In the genomic region with DNA sequence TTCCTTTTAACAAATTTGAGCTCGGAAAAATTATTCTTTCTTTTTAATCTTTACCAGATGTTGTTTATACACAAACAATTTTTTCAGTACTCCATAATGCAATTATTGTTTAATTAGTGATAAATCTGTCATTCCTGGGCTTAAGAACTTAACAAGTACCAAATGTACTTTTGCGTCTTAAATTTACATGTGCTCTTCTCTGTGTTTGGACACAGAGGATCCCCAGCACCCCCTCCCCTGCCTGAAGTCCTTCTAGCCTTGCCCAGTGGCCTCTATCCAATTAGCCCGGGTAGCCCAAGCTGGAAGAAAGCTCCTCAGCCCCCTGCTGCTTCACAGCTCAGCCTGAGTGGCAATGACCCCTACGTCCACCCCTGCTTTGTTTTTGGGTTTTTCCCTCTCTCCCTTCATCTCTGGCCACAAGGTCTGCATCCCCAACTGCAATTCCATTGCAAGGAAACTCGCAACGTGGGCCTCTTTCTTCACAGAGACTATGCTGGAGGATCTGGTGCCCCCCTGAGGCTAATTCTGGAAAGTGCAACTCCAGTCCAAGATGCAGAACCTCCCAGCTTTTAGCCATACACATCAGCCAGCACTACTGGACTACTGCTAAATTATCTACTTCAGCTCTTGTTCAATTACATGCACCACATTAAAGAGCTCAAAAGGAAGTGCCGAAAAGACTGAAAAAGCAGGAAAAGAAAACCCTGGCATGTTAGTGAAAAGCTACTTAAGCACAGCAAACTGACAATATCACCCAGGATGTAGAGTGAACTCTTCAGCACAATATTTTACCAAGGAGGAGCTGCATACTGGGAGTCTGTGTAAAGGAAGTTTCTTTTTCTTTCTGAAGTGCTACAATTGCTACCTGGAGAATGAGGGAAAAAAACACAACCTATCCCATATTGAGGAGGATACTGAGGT, we compare ENCODE assay signal across 8 cellular contexts.
DNase-seq lines count a peak whose midpoint lies in the region; ATAC-seq and TF ChIP-seq lines count a peak whose summit lies in the region.

No MANE protein-coding gene starts in this region.

- POLR2A ChIA-PET in WTC11 (lab: Charles Lee): no interaction called here

- peak overlapping the region; percentile 42 for H3K27ac Mint-ChIP-seq in WTC11

- no peak overlapping the region for H3K4me3 ChIP-seq in choroid plexus epithelial cell (ENCODE audit: low read depth, low read length)

- peak overlapping the region; percentile 58 for H3K4me3 Mint-ChIP-seq in WTC11

- peak; percentile 75 for TF ChIP-seq CTCF in GM12874 (IDR thresholded peaks at IDR 0.05; ENCODE audit: insufficient read depth, low read depth, low read length)
- peak; percentile 61 for TF ChIP-seq CTCF in WTC11 (IDR thresholded peaks at IDR 0.05)
- TF ChIP-seq CTCF in choroid plexus epithelial cell (conservative IDR thresholded peaks at IDR 0.05; ENCODE audit: low read depth, low read length): peak; percentile 96

- no peaks in the 10 kb centered on the region for H3K36me3 Mint-ChIP-seq in WTC11

- no peaks in the 10 kb centered on the region for H3K27me3 Mint-ChIP-seq in WTC11 (ENCODE audit: low read depth)

- H3K4me1 Mint-ChIP-seq in WTC11: peaks cover 68% of the 10 kb centered on the region

- H3K9me3 Mint-ChIP-seq in WTC11: no peaks in the 10 kb centered on the region

- CTCF ChIA-PET in WTC11 (lab: Charles Lee): interaction anchor here (0.6 to 8.7 kb wide), 53 partner anchors 9 to 630 kb away, joined by 3 to 128 read pairs (median 4); partner anchors contain the start of genes AOPEP, FBP1 and PCAT7

- ATAC-seq in WTC11 (peak; percentile 54), HG02623 (IDR thresholded peaks at IDR 0.05; ENCODE audit: unreplicated experiment) (no peak)

- DNase-seq in 8988T (peak; percentile 45), NCI-H2196 (lab: John Stamatoyannopoulos, UW; ENCODE audit: unreplicated experiment) (peak; percentile 69), WTC11 (ENCODE audit: low spot score) (peak; percentile 75), choroid plexus epithelial cell (ENCODE audit: low read depth) (peak; percentile 78), left kidney (ENCODE audit: low read depth, low spot score) (peak; percentile 84)
- DNase-seq in stimulated activated CD4-positive, alpha-beta T cell treated with anti-CD3 and anti-CD28 coated beads, TNF-alpha, amount 100 ng/mL, for 1 hour (ENCODE audit: low read depth in 3 of 3, low spot score in 1 of 3): peak in 2 of 3 donors; percentile 1 to 28

TF ChIP-seq in WTC11, 78 proteins besides CTCF, POLR2A, EP300 and RAD21:
- TF ChIP-seq, protein P1, sequence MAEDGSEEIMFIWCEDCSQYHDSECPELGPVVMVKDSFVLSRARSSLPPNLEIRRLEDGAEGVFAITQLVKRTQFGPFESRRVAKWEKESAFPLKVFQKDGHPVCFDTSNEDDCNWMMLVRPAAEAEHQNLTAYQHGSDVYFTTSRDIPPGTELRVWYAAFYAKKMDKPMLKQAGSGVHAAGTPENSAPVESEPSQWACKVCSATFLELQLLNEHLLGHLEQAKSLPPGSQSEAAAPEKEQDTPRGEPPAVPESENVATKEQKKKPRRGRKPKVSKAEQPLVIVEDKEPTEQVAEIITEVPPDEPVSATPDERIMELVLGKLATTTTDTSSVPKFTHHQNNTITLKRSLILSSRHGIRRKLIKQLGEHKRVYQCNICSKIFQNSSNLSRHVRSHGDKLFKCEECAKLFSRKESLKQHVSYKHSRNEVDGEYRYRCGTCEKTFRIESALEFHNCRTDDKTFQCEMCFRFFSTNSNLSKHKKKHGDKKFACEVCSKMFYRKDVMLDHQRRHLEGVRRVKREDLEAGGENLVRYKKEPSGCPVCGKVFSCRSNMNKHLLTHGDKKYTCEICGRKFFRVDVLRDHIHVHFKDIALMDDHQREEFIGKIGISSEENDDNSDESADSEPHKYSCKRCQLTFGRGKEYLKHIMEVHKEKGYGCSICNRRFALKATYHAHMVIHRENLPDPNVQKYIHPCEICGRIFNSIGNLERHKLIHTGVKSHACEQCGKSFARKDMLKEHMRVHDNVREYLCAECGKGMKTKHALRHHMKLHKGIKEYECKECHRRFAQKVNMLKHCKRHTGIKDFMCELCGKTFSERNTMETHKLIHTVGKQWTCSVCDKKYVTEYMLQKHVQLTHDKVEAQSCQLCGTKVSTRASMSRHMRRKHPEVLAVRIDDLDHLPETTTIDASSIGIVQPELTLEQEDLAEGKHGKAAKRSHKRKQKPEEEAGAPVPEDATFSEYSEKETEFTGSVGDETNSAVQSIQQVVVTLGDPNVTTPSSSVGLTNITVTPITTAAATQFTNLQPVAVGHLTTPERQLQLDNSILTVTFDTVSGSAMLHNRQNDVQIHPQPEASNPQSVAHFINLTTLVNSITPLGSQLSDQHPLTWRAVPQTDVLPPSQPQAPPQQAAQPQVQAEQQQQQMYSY (CRISPR knock-in tag; IDR thresholded peaks at IDR 0.05): peak; percentile 45; the same call in 1 of the 2 replicates
- no peak for TF ChIP-seq FOXK1 (CRISPR knock-in tag; IDR thresholded peaks at IDR 0.05)
- TF ChIP-seq, protein P2, sequence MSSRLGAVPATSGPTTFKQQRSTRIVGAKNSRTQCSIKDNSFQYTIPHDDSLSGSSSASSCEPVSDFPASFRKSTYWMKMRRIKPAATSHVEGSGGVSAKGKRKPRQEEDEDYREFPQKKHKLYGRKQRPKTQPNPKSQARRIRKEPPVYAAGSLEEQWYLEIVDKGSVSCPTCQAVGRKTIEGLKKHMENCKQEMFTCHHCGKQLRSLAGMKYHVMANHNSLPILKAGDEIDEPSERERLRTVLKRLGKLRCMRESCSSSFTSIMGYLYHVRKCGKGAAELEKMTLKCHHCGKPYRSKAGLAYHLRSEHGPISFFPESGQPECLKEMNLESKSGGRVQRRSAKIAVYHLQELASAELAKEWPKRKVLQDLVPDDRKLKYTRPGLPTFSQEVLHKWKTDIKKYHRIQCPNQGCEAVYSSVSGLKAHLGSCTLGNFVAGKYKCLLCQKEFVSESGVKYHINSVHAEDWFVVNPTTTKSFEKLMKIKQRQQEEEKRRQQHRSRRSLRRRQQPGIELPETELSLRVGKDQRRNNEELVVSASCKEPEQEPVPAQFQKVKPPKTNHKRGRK (CRISPR knock-in tag; IDR thresholded peaks at IDR 0.05; ENCODE audit: borderline replicate concordance): no peak
- no peak for TF ChIP-seq ZNF396 (CRISPR knock-in tag; IDR thresholded peaks at IDR 0.05; ENCODE audit: borderline replicate concordance)
- peak; percentile 51; the same call in 1 of the 2 replicates for TF ChIP-seq MAX (CRISPR knock-in tag; IDR thresholded peaks at IDR 0.05)
- TF ChIP-seq ZBTB21 (CRISPR knock-in tag; IDR thresholded peaks at IDR 0.05; ENCODE audit: borderline replicate concordance): no peak
- TF ChIP-seq USF1 (CRISPR knock-in tag; IDR thresholded peaks at IDR 0.05): no peak
- 0 out of 2 replicates have a peak, but pooled peaks have one; percentile 23 for TF ChIP-seq ZNF121 (CRISPR knock-in tag; IDR thresholded peaks at IDR 0.05)
- no peak for TF ChIP-seq E2F4 (CRISPR knock-in tag; IDR thresholded peaks at IDR 0.05; ENCODE audit: borderline replicate concordance, low read depth)

Comparison
In these comparisons a context has a peak if more than half of its experiments do, and no peak if none do; other contexts are left out.
1. DNase-seq: peak in every context shown above with its lines; median percentile 84 in left kidney; 78 in choroid plexus epithelial cell; 75 in WTC11; 69 in NCI-H2196; 45 in 8988T; 14 in stimulated activated CD4-positive, alpha-beta T cell treated with anti-CD3 and anti-CD28 coated beads, TNF-alpha, amount 100 ng/mL, for 1 hour.